19 cellular contexts compared by ENCODE assay signal in the genomic region with DNA sequence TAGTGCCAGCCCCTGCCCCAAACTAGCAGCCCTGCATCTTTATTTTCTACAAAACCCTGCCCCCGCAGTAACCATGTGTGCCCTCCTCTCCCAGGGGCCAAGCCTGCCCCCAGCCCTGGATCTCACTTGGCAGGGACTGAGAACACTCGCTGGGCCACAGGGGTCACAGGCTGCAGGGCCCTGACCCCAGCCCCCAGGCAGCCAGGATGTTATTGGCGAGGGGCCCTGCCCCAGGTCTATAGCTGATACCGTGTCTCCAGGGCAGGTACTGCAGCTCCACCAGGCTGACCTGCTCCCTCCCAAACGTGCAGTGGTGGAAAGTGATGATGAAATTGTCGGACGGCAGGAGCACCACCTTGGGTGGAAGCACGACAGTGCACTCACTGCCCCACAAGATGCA. TPM values are rescaled to one million over a fixed set of nuclear protein-coding genes. Genes with fewer than 3 reads are reported as not detected.
DNase-seq lines count a peak whose midpoint lies in the region; ATAC-seq lines count a peak whose summit lies in the region.
"Had no signal": no experiment of that assay in that cellular context is flagged by ENCODE, and none has a peak within 500 bp of the region (broad histone marks: within the 10 kb centered on the region; RNA-seq: fewer than 3 reads in every experiment).

No MANE protein-coding gene starts in this region.

- peak overlapping the region; percentile 17 for H3K23ac ChIP-seq in neuronal stem cell (ENCODE audit: low read depth, low read length, poor library complexity)

- no peaks in the 10 kb centered on the region for H3K27me3 ChIP-seq in H7 (ENCODE audit: control insufficient read depth, insufficient read depth, low read length)
- peaks cover 0 to 49% (median 0%) of the 10 kb centered on the region in 3 experiments for H3K27me3 ChIP-seq in neuronal stem cell (ENCODE audit: control insufficient read depth in 3 of 3, insufficient read depth in 3 of 3, low read depth in 1 of 3, low read length in 3 of 3)

- peak overlapping the region; percentile 30 for H2BK12ac ChIP-seq in neuronal stem cell (ENCODE audit: low read length)

- peaks cover 18% of the 10 kb centered on the region for H3K27me3 Mint-ChIP-seq in T-helper 17 cell

- no peak overlapping the region for H3K4me2 ChIP-seq in neuronal stem cell (ENCODE audit: insufficient read depth, low read length, poor library complexity, severe bottlenecking)
- H3K4me2 ChIP-seq: GM23338 had no signal

- H3K27ac ChIP-seq in neuronal stem cell (replicated peaks; ENCODE audit: low read length), result no peak overlapping the region

- no peak overlapping the region for H4K91ac ChIP-seq in neuronal stem cell (ENCODE audit: low read depth, low read length, poor library complexity)

- no peaks in the 10 kb centered on the region for H3K9me3 ChIP-seq in T-helper 17 cell (ENCODE audit: control insufficient read depth, low read length, poor library complexity, severe bottlenecking)
- peaks cover 0 to 5% of the 10 kb centered on the region in 2 donors for H3K9me3 ChIP-seq in neuronal stem cell (replicated peaks in 1 of 2; ENCODE audit: control insufficient read depth in 2 of 2, insufficient read depth in 1 of 2, low read depth in 1 of 2, low read length in 2 of 2)
- H3K9me3 ChIP-seq: HAP-1 had no signal

- no peak for ATAC-seq in T-helper 17 cell
- ATAC-seq in stimulated activated effector memory CD8-positive, alpha-beta T cell treated with anti-CD3 and anti-CD28 coated beads, Interleukin-12 subunit alpha, Interleukin-12 subunit beta, amount 100 ng/mL, for 72 hours, result no peak
- ATAC-seq: GM23338 had no signal

- H2BK15ac ChIP-seq in neuronal stem cell (ENCODE audit: low read length), result no peak overlapping the region

- peak overlapping the region; percentile 94 for H3K14ac ChIP-seq in neuronal stem cell (ENCODE audit: low read length)

- no peaks in the 10 kb centered on the region for H3K9me3 Mint-ChIP-seq in stimulated activated effector memory CD8-positive, alpha-beta T cell treated with anti-CD3 and anti-CD28 coated beads, Interleukin-12 subunit alpha, Interleukin-12 subunit beta, amount 100 ng/mL, for 72 hours
- H3K9me3 Mint-ChIP-seq: CD4-positive, alpha-beta memory T cell; HFFc6 had no signal

- no peak overlapping the region for H3K9ac ChIP-seq in neuronal stem cell (ENCODE audit: low read depth, low read length, poor library complexity)

- H3K79me1 ChIP-seq in neuronal stem cell (ENCODE audit: low read depth, low read length), result no peaks in the 10 kb centered on the region

- H3K4me1 Mint-ChIP-seq in T-helper 17 cell, result peaks cover 10% of the 10 kb centered on the region
- peaks cover 16% of the 10 kb centered on the region for H3K4me1 Mint-ChIP-seq in stimulated activated effector memory CD8-positive, alpha-beta T cell treated with anti-CD3 and anti-CD28 coated beads, Interleukin-12 subunit alpha, Interleukin-12 subunit beta, amount 100 ng/mL, for 72 hours
- H3K4me1 Mint-ChIP-seq: GM23338 had no signal

- no peak overlapping the region for H4K8ac ChIP-seq in neuronal stem cell (ENCODE audit: low read depth, low read length)

- H2BK120ac ChIP-seq in neuronal stem cell (ENCODE audit: low read depth, low read length), result no peak overlapping the region

- peak overlapping the region; percentile 77 for H3K27ac Mint-ChIP-seq in T-helper 17 cell
- H3K27ac Mint-ChIP-seq in stimulated activated effector memory CD8-positive, alpha-beta T cell treated with anti-CD3 and anti-CD28 coated beads, Interleukin-12 subunit alpha, Interleukin-12 subunit beta, amount 100 ng/mL, for 72 hours, result peak overlapping the region; percentile 12
- H3K27ac Mint-ChIP-seq: CD4-positive, alpha-beta memory T cell; GM23338; HFFc6 had no signal

- no peak overlapping the region for H3K4me3 Mint-ChIP-seq in T-helper 17 cell
- H3K4me3 Mint-ChIP-seq in stimulated activated effector memory CD8-positive, alpha-beta T cell treated with anti-CD3 and anti-CD28 coated beads, Interleukin-12 subunit alpha, Interleukin-12 subunit beta, amount 100 ng/mL, for 72 hours, result no peak overlapping the region
- H3K4me3 Mint-ChIP-seq: CD4-positive, alpha-beta memory T cell; GM23338; HFFc6 had no signal

- H3K4me3 ChIP-seq in H7 (ENCODE audit: insufficient read depth, low read depth, low read length) (no peak overlapping the region), neuronal stem cell (ENCODE audit: low read length in 2 of 2) (no peak overlapping the region)
- H3K4me3 ChIP-seq: GM23338, HAP-1 had no signal

- no peaks in the 10 kb centered on the region for H3K4me1 ChIP-seq in neuronal stem cell (ENCODE audit: control insufficient read depth in 2 of 2, insufficient read depth in 1 of 2, low read depth in 1 of 2, low read length in 2 of 2)
- H3K4me1 ChIP-seq: HAP-1 had no signal

- WGBS in neuronal stem cell (ENCODE audit: extremely low coverage in 2 of 2, insufficient read length in 2 of 2, insufficient replicate concordance in 1 of 2), 2 donors, result no CpG with 5 or more reads among the region's 8 CpGs

- peak overlapping the region; percentile 8 for H3K18ac ChIP-seq in neuronal stem cell (ENCODE audit: low read length)

- no peak overlapping the region for H2AK5ac ChIP-seq in neuronal stem cell (ENCODE audit: low read depth, low read length)

- no peak overlapping the region for H3K4ac ChIP-seq in neuronal stem cell (ENCODE audit: low read length)

- H2AFZ ChIP-seq in neuronal stem cell (ENCODE audit: low read length), result no peak overlapping the region
- H2AFZ ChIP-seq: GM23338 had no signal

- H2BK5ac ChIP-seq in neuronal stem cell (ENCODE audit: low read length), result no peak overlapping the region

- no peaks in the 10 kb centered on the region for H3K36me3 ChIP-seq in H7 (replicated peaks; ENCODE audit: control insufficient read depth, insufficient read depth, low read length)
- H3K36me3 ChIP-seq in neuronal stem cell (replicated peaks in 1 of 2; ENCODE audit: control insufficient read depth in 2 of 2, insufficient read depth in 2 of 2, low read length in 2 of 2), result no peaks in the 10 kb centered on the region
- H3K36me3 ChIP-seq: HAP-1 had no signal

- DNase-seq in H7, result peak; percentile 28
- no peak for DNase-seq in T-helper 17 cell
- DNase-seq in neuronal stem cell (ENCODE audit: low spot score), result no peak
- DNase-seq in stimulated activated effector memory CD8-positive, alpha-beta T cell treated with anti-CD3 and anti-CD28 coated beads, Interleukin-12 subunit alpha, Interleukin-12 subunit beta, amount 100 ng/mL, for 72 hours (ENCODE audit: low spot score in 2 of 2), result no peak
- no peak for DNase-seq in NCI-H1105 (lab: John Stamatoyannopoulos, UW)
- DNase-seq in stimulated activated CD4-positive, alpha-beta T cell treated with anti-CD3 and anti-CD28 coated beads, Interleukin-15, amount 100 ng/mL, for 24 hours, result no peak
- DNase-seq: C1 segment of cervical spinal cord; Calu3; CD4-positive, alpha-beta memory T cell; COR-L47; DMS53; DMS79 treated with DMSO at 0.1 percent for 48 hours; GF-D8; HFFc6 had no signal

- peaks cover 4% of the 10 kb centered on the region for H3K36me3 Mint-ChIP-seq in T-helper 17 cell (ENCODE audit: low read depth)
- no peaks in the 10 kb centered on the region for H3K36me3 Mint-ChIP-seq in stimulated activated effector memory CD8-positive, alpha-beta T cell treated with anti-CD3 and anti-CD28 coated beads, Interleukin-12 subunit alpha, Interleukin-12 subunit beta, amount 100 ng/mL, for 72 hours
- H3K36me3 Mint-ChIP-seq: CD4-positive, alpha-beta memory T cell had no signal

RNA-seq across cellular contexts. Expression of a gene that starts 35.9 kb away (rescaled TPM):
- total RNA-seq in H7 (2014; rRNA removed; shearing (Covaris generic)), result 2.5 and 9.2 TPM in 2 replicates
- not detected for total RNA-seq in T-helper 17 cell
- 0.84 TPM for polyA plus RNA-seq in neuronal stem cell (2013, experiment 1 of 2)
- polyA plus RNA-seq in neuronal stem cell (2013, experiment 2 of 2), result 0.60 TPM
- total RNA-seq: A172; Calu3; CD4-positive, alpha-beta memory T cell; Daoy; H4; HFFc6 had no signal
- polyA plus RNA-seq: CD4-positive, alpha-beta memory T cell had no signal

RNA-seq across cellular contexts. Expression of a gene that starts 50.2 kb away (rescaled TPM):
- total RNA-seq in H7 (2014; rRNA removed; shearing (Covaris generic)), result 18.8 and 24.4 TPM in 2 replicates
- total RNA-seq in T-helper 17 cell, result 10 to 100 TPM; 41.3 TPM
- 28.9 TPM for polyA plus RNA-seq in neuronal stem cell (2013, experiment 1 of 2)
- polyA plus RNA-seq in neuronal stem cell (2013, experiment 2 of 2), result 28.5 TPM
